Comparison of ENCODE assay signal across 10 cellular contexts in genomic region chr11:66291706-66292542, GRCh38. TPM values are rescaled to one million over a fixed set of nuclear protein-coding genes. Genes with fewer than 3 reads are reported as not detected.
DNase-seq lines count a peak whose midpoint lies in the region; ATAC-seq and TF ChIP-seq lines count a peak whose summit lies in the region.
"Had no signal": no experiment of that assay in that cellular context is flagged by ENCODE, and none has a peak within 500 bp of the region (broad histone marks: within the 10 kb centered on the region; RNA-seq: fewer than 3 reads in every experiment).

TSS of gene TMEM151A (plus strand) at chr11:66291894. CDS start at chr11:66292014, 120 bp downstream.

- no peaks in the 10 kb centered on the region for H3K9me3 Mint-ChIP-seq in activated naive CD4-positive, alpha-beta T cell treated with anti-CD3 and anti-CD28 coated beads for 36 hours

- H3K4me1 ChIP-seq in cardiac muscle cell (ENCODE audit: low read depth) (peaks cover 4% of the 10 kb centered on the region), transverse colon (peaks cover 19 to 37% (median 29%) of the 10 kb centered on the region in 4 donors)

- H3K27ac ChIP-seq in cardiac muscle cell = no peak within 1 kb of the TSS
- H3K27ac ChIP-seq in transverse colon = no peak within 1 kb of the TSS

- peak within 1 kb of the TSS; percentile 37 for H3K4me3 ChIP-seq in cardiac muscle cell
- peak within 1 kb of the TSS; percentile 42 for H3K4me3 ChIP-seq in kidney epithelial cell (ENCODE audit: low read depth, low read length)
- H3K4me3 ChIP-seq in transverse colon = peak within 1 kb of the TSS in 3 of 4 donors; percentile 28 to 56 (median 39)
- H3K4me3 ChIP-seq: mucosa of descending colon had no signal

- no peaks in the 10 kb centered on the region for H3K36me3 Mint-ChIP-seq in activated naive CD4-positive, alpha-beta T cell treated with anti-CD3 and anti-CD28 coated beads for 36 hours (ENCODE audit: low read depth)

- intact Hi-C loops in left cardiac atrium (cut with DNase I) = no loop called here
- intact Hi-C loops in activated naive CD4-positive, alpha-beta T cell treated with anti-CD3 and anti-CD28 coated beads for 36 hours (cut with micrococcal nuclease) = no loop called here
- intact Hi-C loops in transverse colon (cut with DNase I; ENCODE audit: low total_unique reads) = no loop called here

- no peak for DNase-seq in cardiac muscle cell (ENCODE audit: low read depth in 1 of 2, low spot score in 1 of 2)
- no peak for DNase-seq in left cardiac atrium
- no peak for DNase-seq in activated naive CD4-positive, alpha-beta T cell treated with anti-CD3 and anti-CD28 coated beads for 36 hours
- DNase-seq in kidney epithelial cell (ENCODE audit: low read depth) = no peak
- no peak for DNase-seq in transverse colon

- H3K27me3 Mint-ChIP-seq in activated naive CD4-positive, alpha-beta T cell treated with anti-CD3 and anti-CD28 coated beads for 36 hours (ENCODE audit: low read depth) = peaks cover 18% of the 10 kb centered on the region

- peaks cover 33% of the 10 kb centered on the region for H3K4me1 Mint-ChIP-seq in activated naive CD4-positive, alpha-beta T cell treated with anti-CD3 and anti-CD28 coated beads for 36 hours (ENCODE audit: low read depth)

- H3K36me3 ChIP-seq in cardiac muscle cell = no peaks in the 10 kb centered on the region
- H3K36me3 ChIP-seq in kidney epithelial cell (ENCODE audit: control insufficient read depth, insufficient read depth, low read length) = no peaks in the 10 kb centered on the region
- H3K36me3 ChIP-seq in transverse colon = no peaks in the 10 kb centered on the region

- CTCF ChIA-PET in activated naive CD4-positive, alpha-beta T cell treated with anti-CD3 and anti-CD28 coated beads for 36 hours (lab: Charles Lee) = interaction anchor here (1.0 kb wide), 1 partner anchor 20 kb away, joined by 3 read pairs; no protein-coding TSS in a partner anchor

- TF ChIP-seq CTCF in cardiac muscle cell (IDR thresholded peaks at IDR 0.05; ENCODE audit: low read depth, low read length) (no peak), kidney epithelial cell (IDR thresholded peaks at IDR 0.05; ENCODE audit: insufficient read depth, low read length, poor library complexity, severe bottlenecking) (no peak), transverse colon (IDR thresholded peaks at IDR 0.05) (no peak)

- H3K9me3 ChIP-seq in cardiac muscle cell (ENCODE audit: low read depth) (no peaks in the 10 kb centered on the region), transverse colon (no peaks in the 10 kb centered on the region)
- H3K9me3 ChIP-seq: mucosa of descending colon had no signal

- no peak within 1 kb of the TSS for H3K27ac Mint-ChIP-seq in activated naive CD4-positive, alpha-beta T cell treated with anti-CD3 and anti-CD28 coated beads for 36 hours

- H3K4me3 Mint-ChIP-seq in activated naive CD4-positive, alpha-beta T cell treated with anti-CD3 and anti-CD28 coated beads for 36 hours = peak within 1 kb of the TSS; percentile 40

- TF ChIP-seq POLR2A in transverse colon (IDR thresholded peaks at IDR 0.05) = no peak

- ATAC-seq in left cardiac atrium (no peak), GM21515 (IDR thresholded peaks at IDR 0.05; ENCODE audit: unreplicated experiment) (no peak), GM19324 (IDR thresholded peaks at IDR 0.05; ENCODE audit: low FRiP score, unreplicated experiment) (no peak), HG03565 (IDR thresholded peaks at IDR 0.05; ENCODE audit: unreplicated experiment) (no peak)
- ATAC-seq: mucosa of descending colon had no signal

- WGBS in transverse colon (ENCODE audit: low coverage in 1 of 2), 2 donors = 2% methylated on average over 49 of the region's 95 CpGs; no CpG with 5 or more reads in 1 of the 2 donors

- TF ChIP-seq EP300 in transverse colon (IDR thresholded peaks at IDR 0.05; ENCODE audit: low read depth) = no peak

- H3K27me3 ChIP-seq in cardiac muscle cell (peaks cover 47% of the 10 kb centered on the region), kidney epithelial cell (ENCODE audit: control insufficient read depth, insufficient read depth, low read length) (peaks cover 34% of the 10 kb centered on the region), transverse colon (peaks cover 53% of the 10 kb centered on the region)

- in situ Hi-C loops in transverse colon (cut with MboI; ENCODE audit: low pct_ligation_motif_present in 1 of 4, low pct_unique_long_range_greater_than_20kb in 1 of 4, low sequenced_read_pairs in 3 of 4) = no loop called here

RNA-seq across cellular contexts. Expression of gene TMEM151A, which starts in this region (rescaled TPM):
- 2.6 and 3.5 TPM in 2 replicates for total RNA-seq in cardiac muscle cell
- 0.87 and 2.0 TPM in 2 replicates for polyA plus RNA-seq in cardiac muscle cell
- 1 to 10 TPM in 1 of 2 donors, under 1 TPM in 1; 0.86 to 1.1 TPM for total RNA-seq in left cardiac atrium
- not detected for total RNA-seq in activated naive CD4-positive, alpha-beta T cell treated with anti-CD3 and anti-CD28 coated beads for 36 hours
- 0.08 TPM in 1 of 2 replicates, not detected in the other for total RNA-seq in kidney epithelial cell
- under 1 TPM in 2 of 4 donors, not detected in 2; 0.55 to 0.75 TPM for total RNA-seq in transverse colon
- total RNA-seq: T-helper 1 cell treated with Interleukin-12 subunit alpha and Interleukin-12 subunit beta and Interleukin-4 antibody, amounts not matched to agents 30 ng/mL and 1 ng/mL, for 36 hours had no signal
